30 cellular contexts compared by ENCODE assay signal in the genomic region with DNA sequence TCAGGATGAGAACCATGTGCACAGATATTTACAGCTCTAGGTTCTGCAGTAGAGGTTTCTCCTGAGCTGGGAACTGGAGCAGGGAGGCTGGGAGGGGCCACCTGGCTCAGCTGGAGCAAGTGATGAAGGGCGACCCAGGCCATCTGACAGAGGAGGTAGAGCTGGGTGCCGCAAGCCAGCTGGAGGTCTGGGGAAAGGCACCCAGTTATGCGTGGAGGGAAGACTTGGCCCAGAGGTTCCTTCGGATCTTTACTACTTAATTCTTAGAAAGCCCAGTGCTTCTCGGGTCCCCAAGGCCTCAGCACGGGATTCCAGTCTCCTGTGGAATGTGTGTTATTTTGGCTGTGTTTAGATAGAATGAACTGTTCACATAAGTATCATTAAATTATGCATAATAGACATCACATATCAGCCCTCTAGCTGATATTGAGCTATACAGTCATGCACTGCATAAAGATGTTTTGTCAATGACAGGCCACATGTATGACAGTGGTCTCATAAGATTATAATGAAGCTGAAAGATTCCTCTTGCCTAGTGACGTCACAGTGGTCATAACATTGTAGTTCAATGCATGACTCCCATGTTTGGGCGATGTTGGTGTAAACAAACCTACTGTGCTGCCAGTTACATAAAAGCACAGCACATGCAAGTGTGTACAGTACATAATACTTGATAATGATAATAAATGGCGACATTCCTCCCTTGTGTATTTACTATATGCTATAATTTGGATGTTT.
"Had no signal": no experiment of that assay in that cellular context is flagged by ENCODE, and none has a peak within 500 bp of the region (broad histone marks: within the 10 kb centered on the region; RNA-seq: fewer than 3 reads in every experiment).

No MANE protein-coding gene starts in this region.

- H3K4me3 ChIP-seq: esophagus squamous epithelium, right atrium auricular region, suprapubic skin, tibial artery had no signal

- ATAC-seq: activated T-cell treated with anti-CD3 and anti-CD28 coated beads, Interleukin-2, amount 50 U/mL, for 4 hours; activated T-helper 17 cell treated with anti-CD3 and anti-CD28 coated beads, Interleukin-2, amount 50 U/mL, for 72 hours; left cardiac atrium; left ventricle myocardium superior; naive thymus-derived CD4-positive, alpha-beta T cell had no signal

- H3K36me3 ChIP-seq: esophagus squamous epithelium, right atrium auricular region, suprapubic skin, tibial artery had no signal

- H3K36me3 Mint-ChIP-seq: activated naive CD8-positive, alpha-beta T cell; naive thymus-derived CD4-positive, alpha-beta T cell had no signal

- H3K27me3 ChIP-seq: right atrium auricular region, suprapubic skin, tibial artery had no signal

- H3K27me3 Mint-ChIP-seq: activated naive CD8-positive, alpha-beta T cell; central memory CD8-positive, alpha-beta T cell; naive thymus-derived CD4-positive, alpha-beta T cell had no signal

- DNase-seq: activated CD4-positive, alpha-beta T cell treated with anti-CD3 and anti-CD28 coated beads for 48 hours; activated CD4-positive, alpha-beta T cell treated with anti-CD3 and anti-CD28 coated beads, Interleukin-2, amount 50 U/mL, for 48 hours; activated CD8-positive, alpha-beta memory T cell treated with anti-CD3 and anti-CD28 coated beads, Interleukin-2, amount 50 U/mL, for 4 hours; activated naive CD4-positive, alpha-beta T cell; activated T-cell treated with anti-CD3 and anti-CD28 coated beads, Interleukin-2, amount 50 U/mL, for 4 hours; anterior cingulate cortex; dermis blood vessel endothelial cell; effector CD4-positive, alpha-beta T cell; esophagus squamous epithelium; glutamatergic neuron; left cardiac atrium; left ventricle myocardium superior; mammary epithelial cell; midbrain; naive thymus-derived CD4-positive, alpha-beta T cell; stimulated activated CD4-positive, alpha-beta T cell treated with anti-CD3 and anti-CD28 coated beads, Interleukin-15, amount 100 ng/mL, for 24 hours; stimulated activated CD4-positive, alpha-beta T cell treated with anti-CD3 and anti-CD28 coated beads, Interleukin-2, amount 100 ng/mL, for 24 hours; stimulated activated naive CD4-positive, alpha-beta T cell had no signal

- H3K4me1 Mint-ChIP-seq: activated T-helper 17 cell treated with anti-CD3 and anti-CD28 coated beads, Interleukin-2, amount 50 U/mL, for 72 hours; central memory CD8-positive, alpha-beta T cell had no signal

- FAIRE-seq: bronchial epithelial cell, endometrium, frontal cortex had no signal

- H3K9me3 Mint-ChIP-seq: activated T-cell treated with anti-CD3 and anti-CD28 coated beads, Interleukin-2, amount 50 U/mL, for 4 hours; activated T-helper 17 cell treated with anti-CD3 and anti-CD28 coated beads, Interleukin-2, amount 50 U/mL, for 72 hours; central memory CD8-positive, alpha-beta T cell; neural crest cell had no signal

- H3K9me3 ChIP-seq: esophagus squamous epithelium, right atrium auricular region, suprapubic skin, tibial artery had no signal

- H3K27ac Mint-ChIP-seq: activated naive CD8-positive, alpha-beta T cell; activated T-helper 17 cell treated with anti-CD3 and anti-CD28 coated beads, Interleukin-2, amount 50 U/mL, for 72 hours; naive thymus-derived CD4-positive, alpha-beta T cell had no signal

- H3K4me3 Mint-ChIP-seq: activated naive CD8-positive, alpha-beta T cell; activated T-cell treated with anti-CD3 and anti-CD28 coated beads, Interleukin-2, amount 50 U/mL, for 4 hours; activated T-helper 17 cell treated with anti-CD3 and anti-CD28 coated beads, Interleukin-2, amount 50 U/mL, for 72 hours; central memory CD8-positive, alpha-beta T cell; naive thymus-derived CD4-positive, alpha-beta T cell; neural crest cell had no signal

- H3K27ac ChIP-seq: epithelial cell of prostate, esophagus squamous epithelium, right atrium auricular region, suprapubic skin, tibial artery, VCaP had no signal
